ENCODE assay signal across 1 cellular context in genomic region chr5:68333649-68334549, GRCh38.
TF ChIP-seq lines count a peak whose summit lies in the region.

No MANE protein-coding gene starts in this region.

TF ChIP-seq in IMR-90, 13 proteins besides CTCF, POLR2A, EP300 and RAD21 (continued from another document):
- TF ChIP-seq ELK1 (IDR thresholded peaks at IDR 0.05; ENCODE audit: borderline replicate concordance, low read depth, low read length) (no peak), RFX5 (IDR thresholded peaks at IDR 0.05; ENCODE audit: low read depth, low read length) (no peak), NFE2L2 (IDR thresholded peaks at IDR 0.05; ENCODE audit: low read depth, low read length) (no peak), MXI1 (IDR thresholded peaks at IDR 0.05; ENCODE audit: borderline replicate concordance, low read depth, low read length) (no peak), SMC3 (IDR thresholded peaks at IDR 0.05; ENCODE audit: low read depth, low read length) (no peak)
